8 cellular contexts compared by ENCODE assay signal in genomic region chr3:48716982-48717746, GRCh38. TPM values are rescaled to one million over a fixed set of nuclear protein-coding genes. Genes with fewer than 3 reads are reported as not detected.
DNase-seq lines count a peak whose midpoint lies in the region; ATAC-seq and TF ChIP-seq lines count a peak whose summit lies in the region.

Gene IP6K2 (minus strand): TSS chr3:48717221. CDS start chr3:48695291, 21,930 bp downstream.

- H3K27me3 ChIP-seq in SK-N-SH (ENCODE audit: insufficient read depth) (no peaks in the 10 kb centered on the region), suprapubic skin (no peaks in the 10 kb centered on the region)

- ATAC-seq in HG02571 (IDR thresholded peaks at IDR 0.05; ENCODE audit: unreplicated experiment) = peak; percentile 98

- peaks cover 49% of the 10 kb centered on the region for H3K79me2 ChIP-seq in SK-N-SH (ENCODE audit: insufficient read depth)

- no peaks in the 10 kb centered on the region for H3K9me2 ChIP-seq in SK-N-SH

- H3K9me3 ChIP-seq in SK-N-SH (no peaks in the 10 kb centered on the region), suprapubic skin (no peaks in the 10 kb centered on the region)

- CTCF ChIA-PET in SK-N-SH (lab: Yijun Ruan, JAX) = interaction anchor here (0.8 to 5.3 kb wide), 5 partner anchors 11 to 33 kb away, joined by 3 to 21 read pairs (median 4); partner anchors contain the start of gene NCKIPSD

- H3K36me3 ChIP-seq in SK-N-SH (replicated peaks in 1 of 2; ENCODE audit: control insufficient read depth in 1 of 2, insufficient read depth in 2 of 2, low read length in 1 of 2) (peaks cover 11 to 31% of the 10 kb centered on the region in 2 experiments), suprapubic skin (peaks cover 6% of the 10 kb centered on the region)

- peak within 1 kb of the TSS; percentile 100 for H3K9ac ChIP-seq in SK-N-SH

- TF ChIP-seq EP300 in SK-N-SH (IDR thresholded peaks at IDR 0.05; ENCODE audit: borderline replicate concordance in 1 of 2, low read depth in 1 of 2, low read length in 1 of 2) (peak; percentile 40 to 93; a peak in 3 of 4 replicates), suprapubic skin (IDR thresholded peaks at IDR 0.05) (no peak)

- no peaks in the 10 kb centered on the region for H3F3A ChIP-seq in SK-N-SH (replicated peaks; ENCODE audit: insufficient read depth)

- TF ChIP-seq CTCF in SK-N-SH (IDR thresholded peaks at IDR 0.05) = no peak
- TF ChIP-seq CTCF in suprapubic skin (IDR thresholded peaks at IDR 0.05) = no peak

- peak within 1 kb of the TSS; percentile 94 for H2AFZ ChIP-seq in SK-N-SH (ENCODE audit: low read depth)

- TF ChIP-seq POLR2A in suprapubic skin (IDR thresholded peaks at IDR 0.05) = peak; percentile 47 to 86

- H3K4me3 ChIP-seq in SK-N-SH (ENCODE audit: low read depth in 2 of 2, low read length in 1 of 2) = peak within 1 kb of the TSS; percentile 84 to 90
- peak within 1 kb of the TSS; percentile 74 for H3K4me3 ChIP-seq in suprapubic skin

- POLR2A ChIA-PET in SK-N-SH (lab: Yijun Ruan, JAX) = interaction anchor here (0.6 to 1.6 kb wide), 20 partner anchors 9 to 774 kb away, joined by 3 to 7 read pairs (median 4); partner anchors contain the start of genes CELSR3, NCKIPSD, NDUFAF3 and PRKAR2A

- peak within 1 kb of the TSS; percentile 85 to 94 for H3K27ac ChIP-seq in SK-N-SH (ENCODE audit: low read depth in 2 of 2, low read length in 1 of 2)
- peak within 1 kb of the TSS; percentile 89 for H3K27ac ChIP-seq in suprapubic skin

- peak within 1 kb of the TSS; percentile 71 for H3K4me2 ChIP-seq in SK-N-SH

- TF ChIP-seq RAD21 in SK-N-SH (IDR thresholded peaks at IDR 0.05; ENCODE audit: low read length) = no peak

- DNase-seq in GM04504 (ENCODE audit: low read depth) = peak; percentile 95
- peak; percentile 96 for DNase-seq in NCI-H1048 (lab: John Stamatoyannopoulos, UW)
- peak; percentile 94 for DNase-seq in SK-N-SH
- peak; percentile 99 for DNase-seq in activated naive CD4-positive, alpha-beta T cell treated with anti-CD3 and anti-CD28 coated beads, Interleukin-2, amount 50 U/mL, for 16 hours
- peak; percentile 98 for DNase-seq in germinal center (ENCODE audit: low spot score)
- DNase-seq in nucleus accumbens (lab: John Stamatoyannopoulos, UW) = peak; percentile 79 to 99 (median 98)
- DNase-seq in suprapubic skin (ENCODE audit: low spot score in 2 of 2) = peak; percentile 99

- peaks cover 38% of the 10 kb centered on the region for H4K20me1 ChIP-seq in SK-N-SH (ENCODE audit: insufficient read depth)

- peaks cover 8 to 13% of the 10 kb centered on the region in 2 experiments; a peak in 3 of 4 replicates for H3K4me1 ChIP-seq in SK-N-SH (ENCODE audit: control insufficient read depth in 1 of 2, insufficient read depth in 2 of 2, low read depth in 1 of 2, low read length in 1 of 2)
- peaks cover 38% of the 10 kb centered on the region for H3K4me1 ChIP-seq in suprapubic skin

- WGBS in SK-N-SH (ENCODE audit: low lambda C conversion rate) = 4% methylated on average over 37 of the region's 38 CpGs
- 6% methylated on average over 18 of the region's 38 CpGs for WGBS in suprapubic skin

TF ChIP-seq in SK-N-SH, 30 proteins besides CTCF, POLR2A, EP300 and RAD21 (continues in another document):
- TF ChIP-seq YY1 (IDR thresholded peaks at IDR 0.05; ENCODE audit: low read depth) (peak; percentile 93), GABPA (IDR thresholded peaks at IDR 0.05; ENCODE audit: low read depth) (0 out of 2 replicates have a peak, but pooled peaks have one; percentile 44), MXI1 (IDR thresholded peaks at IDR 0.05; ENCODE audit: low read depth, low read length) (peak; percentile 60; the same call in 1 of the 2 replicates), ZBTB33 (IDR thresholded peaks at IDR 0.05; ENCODE audit: borderline replicate concordance, low read depth) (no peak), PBX3 (IDR thresholded peaks at IDR 0.05) (0 out of 2 replicates have a peak, but pooled peaks have one; percentile 12), FOXM1 (IDR thresholded peaks at IDR 0.05; ENCODE audit: low read depth) (0 out of 2 replicates have a peak, but pooled peaks have one; percentile 63), POLR2AphosphoS5 (IDR thresholded peaks at IDR 0.05; ENCODE audit: low read depth, low read length) (peak; percentile 96), FOXJ3 (CRISPR knock-in tag; IDR thresholded peaks at IDR 0.05) (no peak), RXRA (IDR thresholded peaks at IDR 0.05; ENCODE audit: borderline replicate concordance, low read depth) (no peak), TAF1 (IDR thresholded peaks at IDR 0.05; ENCODE audit: borderline replicate concordance, low read depth, low read length) (peak; percentile 94), REST (IDR thresholded peaks at IDR 0.05; ENCODE audit: low read depth, low read length) (peak; percentile 37; the same call in 1 of the 2 replicates), JUND (IDR thresholded peaks at IDR 0.05) (no peak), MAX (IDR thresholded peaks at IDR 0.05; ENCODE audit: low read depth) (peak; percentile 50; the same call in 1 of the 2 replicates), NFIC (IDR thresholded peaks at IDR 0.05; ENCODE audit: borderline replicate concordance) (no peak), RFX5 (IDR thresholded peaks at IDR 0.05; ENCODE audit: low read length) (peak; percentile 99), MEF2A (IDR thresholded peaks at IDR 0.05; ENCODE audit: borderline replicate concordance, low read depth) (no peak), SMC3 (IDR thresholded peaks at IDR 0.05; ENCODE audit: low read depth, low read length) (no peak), TEAD4 (IDR thresholded peaks at IDR 0.05; ENCODE audit: borderline replicate concordance, insufficient read depth) (no peak), CHD2 (IDR thresholded peaks at IDR 0.05; ENCODE audit: low read length, partially characterized antibody) (peak; percentile 11), GATA2 (CRISPR knock-in tag; IDR thresholded peaks at IDR 0.05) (no peak), NRF1 (IDR thresholded peaks at IDR 0.05; ENCODE audit: low read depth, low read length) (peak; percentile 91), SIN3A (IDR thresholded peaks at IDR 0.05; ENCODE audit: borderline replicate concordance, low read depth, low read length) (peak; percentile 69; the same call in 1 of the 2 replicates), RCOR1 (IDR thresholded peaks at IDR 0.05; ENCODE audit: low read length) (peak; percentile 10; the same call in 1 of the 2 replicates)

RNA-seq across cellular contexts. Expression of gene IP6K2, which starts in this region (rescaled TPM):
- 178 and 219 TPM in 2 replicates for polyA plus RNA-seq in SK-N-SH (2012; rRNA removed)
- polyA plus RNA-seq in SK-N-SH (2012; cell fraction: cytosol; rRNA removed) = 100 and 128 TPM in 2 replicates
- 677 and 702 TPM in 2 replicates for polyA plus RNA-seq in SK-N-SH (2012; cell fraction: nucleus; rRNA removed)
- total RNA-seq in suprapubic skin = 100 to 1,000 TPM; 169 to 269 (median 246) TPM

Comparison
In these comparisons a context has a peak if more than half of its experiments do, and no peak if none do; other contexts are left out.
1. Peak in every context shown above with its lines: DNase-seq, ATAC-seq, H3K4me3 ChIP-seq and H3K27ac ChIP-seq.